1 cellular context compared by ENCODE assay signal in genomic region chrX:129772796-129773431, GRCh38.
TF ChIP-seq lines count a peak whose summit lies in the region.

No MANE protein-coding gene starts in this region.

TF ChIP-seq in K562, 482 proteins besides CTCF, POLR2A, EP300 and RAD21 (continued from another document):
- TF ChIP-seq MCM3 (IDR thresholded peaks at IDR 0.05) (no peak), E2F6 (IDR thresholded peaks at IDR 0.05; ENCODE audit: borderline replicate concordance in 1 of 2, extremely low read depth in 1 of 2, insufficient read depth in 1 of 2, insufficient read length in 1 of 2, low read depth in 1 of 2, low read length in 1 of 2, poor library complexity in 1 of 2, severe bottlenecking in 1 of 2) (no peak), ZNF263 (CRISPR knock-in tag; IDR thresholded peaks at IDR 0.05; ENCODE audit: borderline replicate concordance) (peak; percentile 79), ZNF24 (IDR thresholded peaks at IDR 0.05) (no peak), SREBF2 (CRISPR knock-in tag; IDR thresholded peaks at IDR 0.05) (no peak), SPI1 (IDR thresholded peaks at IDR 0.05; ENCODE audit: borderline replicate concordance, low read depth, low read length) (peak; percentile 92), BACH1 (tag; IDR thresholded peaks at IDR 0.05) (no peak), ZBTB11 (CRISPR knock-in tag; IDR thresholded peaks at IDR 0.05) (0 out of 6 replicates have a peak, but pooled peaks of 1 of the 3 experiments have one; percentile 12), SMAD2 (IDR thresholded peaks at IDR 0.05; ENCODE audit: low read depth, low read length) (no peak), CBX8 (IDR thresholded peaks at IDR 0.05; ENCODE audit: borderline replicate concordance, extremely low read depth, low read depth, low read length, poor library complexity, severe bottlenecking) (no peak)
